3 cellular contexts compared by ENCODE assay signal in the genomic region with DNA sequence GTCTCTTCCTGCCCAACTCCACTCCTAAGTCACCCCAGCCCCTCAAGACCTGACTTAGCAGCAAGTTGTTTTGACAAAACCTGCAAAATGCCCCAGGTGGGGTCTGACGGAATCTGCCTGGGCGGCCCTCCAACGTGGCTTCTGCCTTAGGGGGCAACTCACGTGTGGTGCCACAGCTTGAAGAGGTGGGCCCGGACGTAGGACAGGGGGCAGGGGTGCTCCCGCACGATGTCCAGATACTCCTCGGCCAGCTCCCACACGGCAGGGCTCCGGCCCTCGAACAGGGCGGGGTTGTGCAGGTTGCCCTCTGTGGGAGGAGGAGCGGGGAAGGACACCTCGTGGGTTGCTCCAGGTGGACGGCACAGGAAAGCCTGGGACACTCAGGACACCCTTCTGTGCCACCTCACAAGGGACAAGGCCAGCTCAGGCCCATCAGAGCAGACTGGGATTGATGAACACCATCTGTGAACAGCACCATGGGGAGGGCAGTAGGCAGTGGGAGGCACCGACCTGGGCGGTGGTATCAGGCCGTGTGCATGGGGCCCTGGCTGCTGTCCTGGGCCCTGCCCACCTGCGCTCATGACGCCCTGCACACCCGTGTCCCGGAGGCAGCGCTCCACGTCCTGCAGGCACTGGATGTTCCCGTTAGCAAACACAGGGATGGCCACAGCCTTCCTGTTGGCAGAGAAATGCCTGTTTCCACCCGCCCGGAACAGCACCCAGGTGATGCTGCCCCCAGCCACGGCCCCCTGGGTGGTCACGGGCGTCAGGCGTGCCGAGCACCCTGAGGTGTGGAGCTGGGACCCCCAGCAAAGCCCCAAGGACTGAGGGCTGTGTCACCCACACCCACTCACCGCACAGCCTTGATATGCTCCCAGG.
TF ChIP-seq lines count a peak whose summit lies in the region.

No MANE protein-coding gene starts in this region.

TF ChIP-seq in GM23338, 12 proteins besides CTCF, POLR2A, EP300 and RAD21:
- TF ChIP-seq NANOG (IDR thresholded peaks at IDR 0.05; ENCODE audit: borderline replicate concordance) (no peak), EZH2phosphoT487 (IDR thresholded peaks at IDR 0.05; ENCODE audit: unreplicated experiment) (no peak)

TF ChIP-seq in K562, 482 proteins besides CTCF, POLR2A, EP300 and RAD21:
- TF ChIP-seq ZNF282 (CRISPR knock-in tag; IDR thresholded peaks at IDR 0.05), result no peak
- TF ChIP-seq SAFB (IDR thresholded peaks at IDR 0.05; ENCODE audit: borderline replicate concordance, low read depth, low read length), result no peak
- no peak for TF ChIP-seq SIRT6 (IDR thresholded peaks at IDR 0.05; ENCODE audit: low read depth, low read length)
- peak; percentile 64 for TF ChIP-seq RBFOX2 (IDR thresholded peaks at IDR 0.05; ENCODE audit: low read depth, low read length)
- TF ChIP-seq ZNF41 (CRISPR knock-in tag; conservative IDR thresholded peaks at IDR 0.05), result no peak
- no peak for TF ChIP-seq SNRNP70 (optimal IDR thresholded peaks at IDR 0.05; ENCODE audit: low read depth, low read length)
- no peak for TF ChIP-seq ZNF589 (CRISPR knock-in tag; IDR thresholded peaks at IDR 0.05; ENCODE audit: low read depth)
- TF ChIP-seq, protein P1, sequence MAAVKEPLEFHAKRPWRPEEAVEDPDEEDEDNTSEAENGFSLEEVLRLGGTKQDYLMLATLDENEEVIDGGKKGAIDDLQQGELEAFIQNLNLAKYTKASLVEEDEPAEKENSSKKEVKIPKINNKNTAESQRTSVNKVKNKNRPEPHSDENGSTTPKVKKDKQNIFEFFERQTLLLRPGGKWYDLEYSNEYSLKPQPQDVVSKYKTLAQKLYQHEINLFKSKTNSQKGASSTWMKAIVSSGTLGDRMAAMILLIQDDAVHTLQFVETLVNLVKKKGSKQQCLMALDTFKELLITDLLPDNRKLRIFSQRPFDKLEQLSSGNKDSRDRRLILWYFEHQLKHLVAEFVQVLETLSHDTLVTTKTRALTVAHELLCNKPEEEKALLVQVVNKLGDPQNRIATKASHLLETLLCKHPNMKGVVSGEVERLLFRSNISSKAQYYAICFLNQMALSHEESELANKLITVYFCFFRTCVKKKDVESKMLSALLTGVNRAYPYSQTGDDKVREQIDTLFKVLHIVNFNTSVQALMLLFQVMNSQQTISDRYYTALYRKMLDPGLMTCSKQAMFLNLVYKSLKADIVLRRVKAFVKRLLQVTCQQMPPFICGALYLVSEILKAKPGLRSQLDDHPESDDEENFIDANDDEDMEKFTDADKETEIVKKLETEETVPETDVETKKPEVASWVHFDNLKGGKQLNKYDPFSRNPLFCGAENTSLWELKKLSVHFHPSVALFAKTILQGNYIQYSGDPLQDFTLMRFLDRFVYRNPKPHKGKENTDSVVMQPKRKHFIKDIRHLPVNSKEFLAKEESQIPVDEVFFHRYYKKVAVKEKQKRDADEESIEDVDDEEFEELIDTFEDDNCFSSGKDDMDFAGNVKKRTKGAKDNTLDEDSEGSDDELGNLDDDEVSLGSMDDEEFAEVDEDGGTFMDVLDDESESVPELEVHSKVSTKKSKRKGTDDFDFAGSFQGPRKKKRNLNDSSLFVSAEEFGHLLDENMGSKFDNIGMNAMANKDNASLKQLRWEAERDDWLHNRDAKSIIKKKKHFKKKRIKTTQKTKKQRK (IDR thresholded peaks at IDR 0.05; ENCODE audit: borderline replicate concordance, low read depth, low read length), result no peak
- TF ChIP-seq BMI1 (IDR thresholded peaks at IDR 0.05; ENCODE audit: low read length), result no peak
- no peak for TF ChIP-seq ZC3H11A (IDR thresholded peaks at IDR 0.05; ENCODE audit: low read depth, low read length)
- TF ChIP-seq MAFF (IDR thresholded peaks at IDR 0.05; ENCODE audit: low read length), result no peak
- TF ChIP-seq TAL1 (IDR thresholded peaks at IDR 0.05), result no peak
- TF ChIP-seq ZNF445 (CRISPR knock-in tag; IDR thresholded peaks at IDR 0.05; ENCODE audit: low read depth), result no peak
- peak; percentile 62 for TF ChIP-seq RBM22 (IDR thresholded peaks at IDR 0.05; ENCODE audit: low read depth, low read length, poor library complexity, severe bottlenecking)
- no peak for TF ChIP-seq SMARCB1 (IDR thresholded peaks at IDR 0.05; ENCODE audit: insufficient read length, low read depth)
- TF ChIP-seq, protein P2, sequence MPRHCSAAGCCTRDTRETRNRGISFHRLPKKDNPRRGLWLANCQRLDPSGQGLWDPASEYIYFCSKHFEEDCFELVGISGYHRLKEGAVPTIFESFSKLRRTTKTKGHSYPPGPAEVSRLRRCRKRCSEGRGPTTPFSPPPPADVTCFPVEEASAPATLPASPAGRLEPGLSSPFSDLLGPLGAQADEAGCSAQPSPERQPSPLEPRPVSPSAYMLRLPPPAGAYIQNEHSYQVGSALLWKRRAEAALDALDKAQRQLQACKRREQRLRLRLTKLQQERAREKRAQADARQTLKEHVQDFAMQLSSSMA (CRISPR knock-in tag; IDR thresholded peaks at IDR 0.05), result no peak
- no peak for TF ChIP-seq ZKSCAN8 (CRISPR knock-in tag; IDR thresholded peaks at IDR 0.05)
- no peak for TF ChIP-seq NFE2L1 (tag; IDR thresholded peaks at IDR 0.05; ENCODE audit: borderline replicate concordance, low read depth)
- TF ChIP-seq, protein P3, sequence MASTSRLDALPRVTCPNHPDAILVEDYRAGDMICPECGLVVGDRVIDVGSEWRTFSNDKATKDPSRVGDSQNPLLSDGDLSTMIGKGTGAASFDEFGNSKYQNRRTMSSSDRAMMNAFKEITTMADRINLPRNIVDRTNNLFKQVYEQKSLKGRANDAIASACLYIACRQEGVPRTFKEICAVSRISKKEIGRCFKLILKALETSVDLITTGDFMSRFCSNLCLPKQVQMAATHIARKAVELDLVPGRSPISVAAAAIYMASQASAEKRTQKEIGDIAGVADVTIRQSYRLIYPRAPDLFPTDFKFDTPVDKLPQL (IDR thresholded peaks at IDR 0.05; ENCODE audit: extremely low read depth, insufficient read length), result no peak
- peak; percentile 34; the same call in 1 of the 2 replicates for TF ChIP-seq POLR2G (IDR thresholded peaks at IDR 0.05; ENCODE audit: low read depth, low read length)

TF ChIP-seq in GM12891, 5 proteins besides CTCF, POLR2A, EP300 and RAD21:
- TF ChIP-seq SPI1 (IDR thresholded peaks at IDR 0.05; ENCODE audit: low read depth, low read length) (no peak), POLR2AphosphoS5 (IDR thresholded peaks at IDR 0.05; ENCODE audit: low read depth, low read length) (no peak; the same call in 1 of the 2 replicates), TAF1 (IDR thresholded peaks at IDR 0.05; ENCODE audit: low read depth, low read length) (no peak), POU2F2 (IDR thresholded peaks at IDR 0.05; ENCODE audit: low read depth, low read length) (no peak), PAX5 (IDR thresholded peaks at IDR 0.05; ENCODE audit: insufficient read depth, low read length, severe bottlenecking) (no peak)
